ENCODE assay signal across 8 cellular contexts in genomic region chrX:48896611-48897011, GRCh38. TPM values are rescaled to one million over a fixed set of nuclear protein-coding genes. Genes with fewer than 3 reads are reported as not detected.
DNase-seq lines count a peak whose midpoint lies in the region; ATAC-seq, FAIRE-seq and TF ChIP-seq lines count a peak whose summit lies in the region.

No MANE protein-coding gene starts in this region.

- no peak for FAIRE-seq in keratinocyte (lab: Jason Lieb, UNC)

- H3K4me1 ChIP-seq in HCT116 (ENCODE audit: control insufficient read depth in 1 of 2, insufficient read depth in 2 of 2, low read length in 2 of 2) (peaks cover 5 to 16% of the 10 kb centered on the region in 2 experiments; a peak in 3 of 4 replicates), keratinocyte (ENCODE audit: control insufficient read depth, extremely low read depth, insufficient read depth, low read length) (peaks cover 9% of the 10 kb centered on the region), thoracic aorta (ENCODE audit: control insufficient read depth in 1 of 2, low read depth in 2 of 2) (peaks cover 0 to 10% of the 10 kb centered on the region in 2 donors)

- peak overlapping the region; percentile 83 for H3K9ac ChIP-seq in HCT116 (ENCODE audit: low read length)
- peak overlapping the region; percentile 91 for H3K9ac ChIP-seq in keratinocyte (ENCODE audit: control insufficient read depth, extremely low read depth, insufficient read depth, low read length)

- DNase-seq in AG04449 (ENCODE audit: low read depth, low spot score) (no peak), HCT116 (ENCODE audit: low read depth, low spot score) (no peak), keratinocyte (ENCODE audit: low read depth, low spot score) (no peak), thoracic aorta (ENCODE audit: low spot score) (no peak), NCI-H2196 (lab: John Stamatoyannopoulos, UW; ENCODE audit: unreplicated experiment) (no peak)
- DNase-seq in activated naive CD8-positive, alpha-beta T cell treated with anti-CD3 and anti-CD28 coated beads for 36 hours, result no peak
- DNase-seq in activated CD4-positive, alpha-beta T cell treated with anti-CD3 and anti-CD28 coated beads for 48 hours, result no peak

- H4K20me1 ChIP-seq in HCT116 (ENCODE audit: insufficient read depth) (no peaks in the 10 kb centered on the region), keratinocyte (ENCODE audit: control insufficient read depth, extremely low read depth, insufficient read depth, low read length) (no peaks in the 10 kb centered on the region)

- H3K27me3 Mint-ChIP-seq in activated naive CD8-positive, alpha-beta T cell treated with anti-CD3 and anti-CD28 coated beads for 36 hours, result no peaks in the 10 kb centered on the region

- no peaks in the 10 kb centered on the region for H3K9me3 Mint-ChIP-seq in activated naive CD8-positive, alpha-beta T cell treated with anti-CD3 and anti-CD28 coated beads for 36 hours

- TF ChIP-seq POLR2A in HCT116 (IDR thresholded peaks at IDR 0.05; ENCODE audit: borderline replicate concordance, extremely low read depth, insufficient read depth, insufficient read length), result no peak

- H3K9me3 ChIP-seq in HCT116 (ENCODE audit: control insufficient read depth in 1 of 2, insufficient read depth in 1 of 2, low read depth in 1 of 2, low read length in 2 of 2), result no peaks in the 10 kb centered on the region
- H3K9me3 ChIP-seq in keratinocyte (ENCODE audit: control insufficient read depth, low read depth, low read length), result no peaks in the 10 kb centered on the region
- no peaks in the 10 kb centered on the region for H3K9me3 ChIP-seq in thoracic aorta

- no TSS peak for BruUV-seq in HCT116 (replicated peaks; lab: Mats Ljungman, UMichigan)

- TF ChIP-seq CTCF in AG04449 (IDR thresholded peaks at IDR 0.05; ENCODE audit: insufficient read depth, low read length, missing control alignments), result no peak
- no peak for TF ChIP-seq CTCF in HCT116 (IDR thresholded peaks at IDR 0.05 in 2 of 3, conservative IDR thresholded peaks at IDR 0.05 in 1 of 3; ENCODE audit: borderline replicate concordance in 1 of 3, insufficient read depth in 1 of 3, low read depth in 2 of 3, low read length in 2 of 3)
- TF ChIP-seq CTCF in keratinocyte (optimal IDR thresholded peaks at IDR 0.05 in 1 of 3, IDR thresholded peaks at IDR 0.05 in 1 of 3, conservative IDR thresholded peaks at IDR 0.05 in 1 of 3; ENCODE audit: extremely low read depth in 1 of 3, insufficient read depth in 2 of 3, low read length in 3 of 3), result no peak
- no peak for TF ChIP-seq CTCF in thoracic aorta (IDR thresholded peaks at IDR 0.05)

- H3K36me3 Mint-ChIP-seq in activated naive CD8-positive, alpha-beta T cell treated with anti-CD3 and anti-CD28 coated beads for 36 hours, result peaks cover 7% of the 10 kb centered on the region

- peak overlapping the region; percentile 89 for H3K4me3 Mint-ChIP-seq in activated naive CD8-positive, alpha-beta T cell treated with anti-CD3 and anti-CD28 coated beads for 36 hours

- dilution Hi-C loops in keratinocyte (cut with MboI; ENCODE audit: extremely low pct_ligation_motif_present, low sequenced_read_pairs), result no loop called here

- no peak overlapping the region for H2AFZ ChIP-seq in HCT116 (ENCODE audit: low read depth, low read length, poor library complexity, severe bottlenecking)
- no peak overlapping the region for H2AFZ ChIP-seq in keratinocyte (ENCODE audit: control insufficient read depth, low read length)

- RAD21 ChIA-PET in HCT116 (lab: Charles Lee; ENCODE audit: low non-redundant PET in 1 of 2, low total read pairs in 2 of 2, uncharacterized antibody in 2 of 2, unreplicated experiment in 2 of 2), result no interaction called here

- H3K79me2 ChIP-seq in HCT116 (ENCODE audit: insufficient read depth, low read length), result peaks cover 38% of the 10 kb centered on the region
- peaks cover 19% of the 10 kb centered on the region for H3K79me2 ChIP-seq in keratinocyte (ENCODE audit: control insufficient read depth, insufficient read depth, low read length)

- peaks cover 23% of the 10 kb centered on the region for H3K4me1 Mint-ChIP-seq in activated naive CD8-positive, alpha-beta T cell treated with anti-CD3 and anti-CD28 coated beads for 36 hours

- CTCF ChIA-PET in AG04449 (lab: Yijun Ruan, JAX), result no interaction called here
- CTCF ChIA-PET in HCT116 (lab: Charles Lee), result no interaction called here

- H3K4me3 ChIP-seq in AG04449 (ENCODE audit: low read depth, low read length), result peak overlapping the region; percentile 77
- H3K4me3 ChIP-seq in HCT116 (replicated peaks in 1 of 2; ENCODE audit: low read depth in 1 of 2, low read length in 2 of 2), result peak overlapping the region; percentile 75 to 77
- peak overlapping the region; percentile 62 to 86 (median 76) for H3K4me3 ChIP-seq in keratinocyte (ENCODE audit: control insufficient read depth in 2 of 3, extremely low read depth in 1 of 3, insufficient read depth in 2 of 3, low read depth in 1 of 3, low read length in 3 of 3)
- peak overlapping the region; percentile 89 for H3K4me3 ChIP-seq in thoracic aorta

- TF ChIP-seq RAD21 in HCT116 (IDR thresholded peaks at IDR 0.05; ENCODE audit: low read depth), result no peak

- no peak for ATAC-seq in HCT116
- no peak for ATAC-seq in thoracic aorta (ENCODE audit: insufficient number of reproducible peaks, low FRiP score, low read depth)
- ATAC-seq in GM18870 (IDR thresholded peaks at IDR 0.05; ENCODE audit: unreplicated experiment), result no peak

- peak overlapping the region; percentile 96 for H3K27ac ChIP-seq in HCT116 (ENCODE audit: low read depth, low read length)
- H3K27ac ChIP-seq in keratinocyte (ENCODE audit: control insufficient read depth, insufficient read depth, low read length), result peak overlapping the region; percentile 92
- H3K27ac ChIP-seq in thoracic aorta, result peak overlapping the region; percentile 94 to 97

- peak overlapping the region; percentile 87 for H3K4me2 ChIP-seq in HCT116 (ENCODE audit: low read length)
- H3K4me2 ChIP-seq in keratinocyte (ENCODE audit: control insufficient read depth, extremely low read depth, insufficient read depth, low read depth, low read length), result peak overlapping the region; percentile 58

- H3K27ac Mint-ChIP-seq in activated naive CD8-positive, alpha-beta T cell treated with anti-CD3 and anti-CD28 coated beads for 36 hours, result peak overlapping the region; percentile 92

- H3K36me3 ChIP-seq in HCT116 (ENCODE audit: control insufficient read depth in 1 of 2, insufficient read depth in 2 of 2, low read length in 2 of 2), result peaks cover 0 to 7% of the 10 kb centered on the region in 2 experiments; a peak in 2 of 4 replicates
- H3K36me3 ChIP-seq in keratinocyte (ENCODE audit: control insufficient read depth in 2 of 2, extremely low read depth in 1 of 2, insufficient read depth in 2 of 2, low read length in 2 of 2), result peaks cover 0 to 3% of the 10 kb centered on the region in 2 experiments
- peaks cover under 1% of the 10 kb centered on the region for H3K36me3 ChIP-seq in thoracic aorta

- no peaks in the 10 kb centered on the region for H3K9me2 ChIP-seq in HCT116 (ENCODE audit: insufficient read depth)

- no peaks in the 10 kb centered on the region for H3K9me1 ChIP-seq in keratinocyte (ENCODE audit: control insufficient read depth, extremely low read depth, insufficient read depth, low read length)

- intact Hi-C loops in HCT116 (cut with micrococcal nuclease), result loop anchor here (10.0 kb wide), 1 partner anchor 92 kb away; the partner anchor contains the start of gene HDAC6

- no peaks in the 10 kb centered on the region for H3K27me3 ChIP-seq in HCT116 (ENCODE audit: insufficient read depth, low read length)
- H3K27me3 ChIP-seq in keratinocyte (ENCODE audit: control insufficient read depth, extremely low read depth, insufficient read depth, low read length), result no peaks in the 10 kb centered on the region
- H3K27me3 ChIP-seq in thoracic aorta (replicated peaks; ENCODE audit: insufficient read depth), result no peaks in the 10 kb centered on the region

- POLR2A ChIA-PET in AG04449 (lab: Yijun Ruan, JAX) (interaction anchor here (1.0 kb wide), 1 partner anchor 14 kb away, joined by 3 read pairs; no protein-coding TSS in a partner anchor), HCT116 (lab: Charles Lee) (interaction anchor here (1.4 to 1.5 kb wide), 2 partner anchors 95 to 294 kb away, joined by 3 to 7 read pairs; partner anchors contain the start of gene HDAC6)

RNA-seq across cellular contexts. Expression of gene TIMM17B, which starts 1.0 kb away (rescaled TPM):
- total RNA-seq in HCT116 (2021; ENCODE audit: unreplicated experiment) (41.7 TPM), thoracic aorta (10 to 100 TPM; 30.0 to 52.0 TPM)
- polyA plus RNA-seq in HCT116 (2012), result 38.6 and 44.5 TPM in 2 replicates
- 10 to 100 TPM; 57.8 to 60.5 TPM for total RNA-seq in activated naive CD8-positive, alpha-beta T cell treated with anti-CD3 and anti-CD28 coated beads for 36 hours
- 34.3 to 52.9 TPM (median 35.5 TPM) in 3 replicates for polyA plus RNA-seq in keratinocyte
- polyA plus RNA-seq in keratinocyte (2011; ENCODE audit: low read depth), result 3.8 TPM
- 26.5 and 50.2 TPM in 2 replicates for polyA plus RNA-seq in keratinocyte (2011; cell fraction: cytosol; rRNA removed)
- polyA plus RNA-seq in keratinocyte (2011; cell fraction: nucleus; rRNA removed), result 20.2 and 22.2 TPM in 2 replicates
- 47.8 and 49.1 TPM in 2 replicates for polyA plus RNA-seq in keratinocyte (2012; ENCODE audit: low replicate concordance)
- 18.3 to 32.8 TPM (median 23.8 TPM) in 3 replicates for polyA minus RNA-seq in keratinocyte
- 39.7 TPM for polyA minus RNA-seq in keratinocyte (2011; cell fraction: cytosol; rRNA and poly(A)+ RNA removed)
- polyA minus RNA-seq in keratinocyte (2011; cell fraction: nucleus; rRNA and poly(A)+ RNA removed), result 7.8 and 10.1 TPM in 2 replicates

RNA-seq across cellular contexts. Expression of gene PQBP1, which starts 1.1 kb away (rescaled TPM):
- 67.1 TPM for total RNA-seq in HCT116 (2021; ENCODE audit: unreplicated experiment)
- polyA plus RNA-seq in HCT116 (2012), result 87.3 and 112 TPM in 2 replicates
- total RNA-seq in activated naive CD8-positive, alpha-beta T cell treated with anti-CD3 and anti-CD28 coated beads for 36 hours, result 10 to 100 TPM; 84.3 to 85.7 TPM
- polyA plus RNA-seq in keratinocyte, result 62.9 to 85.2 TPM (median 79.0 TPM) in 3 replicates
- polyA plus RNA-seq in keratinocyte (2011; ENCODE audit: low read depth), result 63.2 TPM
- 49.9 and 88.3 TPM in 2 replicates for polyA plus RNA-seq in keratinocyte (2011; cell fraction: cytosol; rRNA removed)
- polyA plus RNA-seq in keratinocyte (2011; cell fraction: nucleus; rRNA removed), result 129 and 130 TPM in 2 replicates
- 58.8 and 102 TPM in 2 replicates for polyA plus RNA-seq in keratinocyte (2012; ENCODE audit: low replicate concordance)
- polyA minus RNA-seq in keratinocyte, result 29.3 to 96.5 TPM (median 52.0 TPM) in 3 replicates
- polyA minus RNA-seq in keratinocyte (2011; cell fraction: cytosol; rRNA and poly(A)+ RNA removed), result 34.1 TPM
- polyA minus RNA-seq in keratinocyte (2011; cell fraction: nucleus; rRNA and poly(A)+ RNA removed), result 22.9 and 30.3 TPM in 2 replicates
- total RNA-seq in thoracic aorta, result 10 to 100 TPM; 37.5 to 60.2 TPM

RNA-seq across cellular contexts. Expression of gene SLC35A2, which starts 14.8 kb away (rescaled TPM):
- total RNA-seq in HCT116 (2021; ENCODE audit: unreplicated experiment), result 35.0 TPM
- polyA plus RNA-seq in HCT116 (2012), result 29.2 and 34.0 TPM in 2 replicates
- total RNA-seq in activated naive CD8-positive, alpha-beta T cell treated with anti-CD3 and anti-CD28 coated beads for 36 hours, result 10 to 100 TPM; 20.8 to 24.0 TPM
- 39.4 to 64.0 TPM (median 44.2 TPM) in 3 replicates for polyA plus RNA-seq in keratinocyte
- polyA plus RNA-seq in keratinocyte (2011; ENCODE audit: low read depth), result 4.5 TPM
- polyA plus RNA-seq in keratinocyte (2011; cell fraction: cytosol; rRNA removed), result 37.6 and 42.3 TPM in 2 replicates
- polyA plus RNA-seq in keratinocyte (2011; cell fraction: nucleus; rRNA removed), result 128 and 133 TPM in 2 replicates
- 34.0 and 42.3 TPM in 2 replicates for polyA plus RNA-seq in keratinocyte (2012; ENCODE audit: low replicate concordance)
- polyA minus RNA-seq in keratinocyte, result 76.4 to 124 TPM (median 76.5 TPM) in 3 replicates
- 51.8 TPM for polyA minus RNA-seq in keratinocyte (2011; cell fraction: cytosol; rRNA and poly(A)+ RNA removed)
- polyA minus RNA-seq in keratinocyte (2011; cell fraction: nucleus; rRNA and poly(A)+ RNA removed), result 57.0 and 75.4 TPM in 2 replicates
- total RNA-seq in thoracic aorta, result 10 to 100 TPM; 12.8 to 30.7 TPM

RNA-seq across cellular contexts. Expression of gene PIM2, which starts 22.2 kb away (rescaled TPM):
- 15.6 TPM for total RNA-seq in HCT116 (2021; ENCODE audit: unreplicated experiment)
- polyA plus RNA-seq in HCT116 (2012), result 11.0 and 12.4 TPM in 2 replicates
- total RNA-seq in activated naive CD8-positive, alpha-beta T cell treated with anti-CD3 and anti-CD28 coated beads for 36 hours, result 100 to 1,000 TPM; 213 to 219 TPM
- 8.3 to 11.6 TPM (median 9.9 TPM) in 3 replicates for polyA plus RNA-seq in keratinocyte
- polyA plus RNA-seq in keratinocyte (2011; ENCODE audit: low read depth), result 0.75 TPM
- polyA plus RNA-seq in keratinocyte (2011; cell fraction: cytosol; rRNA removed), result 7.6 and 9.4 TPM in 2 replicates
- polyA plus RNA-seq in keratinocyte (2011; cell fraction: nucleus; rRNA removed), result 14.0 and 14.1 TPM in 2 replicates
- 6.8 and 8.0 TPM in 2 replicates for polyA plus RNA-seq in keratinocyte (2012; ENCODE audit: low replicate concordance)
- polyA minus RNA-seq in keratinocyte, result 9.1 to 10.9 TPM (median 10.1 TPM) in 3 replicates
- 6.7 TPM for polyA minus RNA-seq in keratinocyte (2011; cell fraction: cytosol; rRNA and poly(A)+ RNA removed)
- 7.3 and 8.9 TPM in 2 replicates for polyA minus RNA-seq in keratinocyte (2011; cell fraction: nucleus; rRNA and poly(A)+ RNA removed)
- total RNA-seq in thoracic aorta, result 10 to 100 TPM; 14.8 to 21.9 TPM
